23 cellular contexts compared by ENCODE assay signal in the genomic region with DNA sequence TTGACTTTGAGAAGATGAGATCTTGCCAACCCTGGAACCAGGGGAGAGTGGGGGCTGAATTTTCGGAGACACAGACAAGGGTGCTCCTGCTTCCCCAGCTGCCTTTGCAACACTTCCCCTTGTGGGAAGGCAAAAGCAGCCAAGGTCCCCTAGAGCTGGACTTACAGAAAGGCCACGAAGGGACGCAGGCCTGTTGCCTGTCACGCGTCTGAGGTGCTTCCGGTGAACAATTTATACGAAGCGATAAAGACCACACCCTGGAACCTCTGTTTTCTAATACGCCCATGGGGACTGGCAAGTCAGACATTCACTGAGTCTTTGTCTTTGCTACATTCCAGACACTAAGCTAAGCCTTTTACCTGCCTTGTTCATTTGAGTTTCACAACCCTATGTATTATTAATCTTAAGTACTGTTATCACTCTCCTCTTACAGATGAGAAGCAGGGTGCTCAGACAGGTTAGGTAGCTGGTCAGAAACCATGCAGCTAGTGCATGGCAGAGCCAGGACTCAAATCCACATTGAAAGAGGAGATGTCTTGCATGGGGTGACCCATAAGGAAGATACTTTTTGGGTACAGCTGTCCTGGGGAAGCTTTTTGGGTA. TPM values are rescaled to one million over a fixed set of nuclear protein-coding genes. Genes with fewer than 3 reads are reported as not detected.
"Had no signal": no experiment of that assay in that cellular context is flagged by ENCODE, and none has a peak within 500 bp of the region (broad histone marks: within the 10 kb centered on the region; RNA-seq: fewer than 3 reads in every experiment).

No MANE protein-coding gene starts in this region.

- H3K4me2 ChIP-seq: KMS-11 had no signal

- ATAC-seq: activated CD4-positive, alpha-beta T cell treated with anti-CD3 and anti-CD28 coated beads for 36 hours; activated T-helper 17 cell treated with anti-CD3 and anti-CD28 coated beads, Interleukin-2, amount 50 U/mL, for 72 hours; T-helper 17 cell had no signal

- H3K4me3 ChIP-seq: MG63 had no signal

- H3K27me3 ChIP-seq: MG63 had no signal

- H3K9ac ChIP-seq: KMS-11 had no signal

- H3K27ac ChIP-seq: brain microvascular endothelial cell, KMS-11, WERI-Rb-1 had no signal

- H3K9me3 ChIP-seq: MG63 had no signal

- DNase-seq: activated CD4-positive, alpha-beta memory T cell treated with anti-CD3 and anti-CD28 coated beads, Interleukin-2, amount 10 ng/mL, durations not matched to agents 7 days and 5 days; activated CD4-positive, alpha-beta T cell treated with anti-CD3 and anti-CD28 coated beads for 36 hours; activated CD4-positive, alpha-beta T cell treated with anti-CD3 and anti-CD28 coated beads, Interleukin-2, amount 50 U/mL, for 1 hour; activated gamma-delta T cell; activated naive CD4-positive, alpha-beta T cell treated with anti-CD3 and anti-CD28 coated beads for 36 hours; activated T-cell treated with anti-CD3 and anti-CD28 coated beads for 4 hours; activated T-cell treated with anti-CD3 and anti-CD28 coated beads, Interleukin-2, amount 50 U/mL, for 48 hours; amygdala; brain microvascular endothelial cell; cerebellar nuclear complex; MG63; NCI-H2029 treated with DMSO at 0.1 percent for 48 hours; NCI-H345; NCI-H510A; SIG-M5; T-helper 17 cell; T-helper 9 cell; WERI-Rb-1 had no signal

- H3K36me3 ChIP-seq: brain microvascular endothelial cell, MG63, WERI-Rb-1 had no signal

RNA-seq across cellular contexts. Expression of gene MEGF11, which starts 13.2 kb away (rescaled TPM):
- total RNA-seq: activated CD4-positive, alpha-beta memory T cell treated with anti-CD3 and anti-CD28 coated beads, Interleukin-2, amount 10 ng/mL, durations not matched to agents 7 days and 5 days; activated CD4-positive, alpha-beta T cell treated with anti-CD3 and anti-CD28 coated beads for 36 hours; activated CD8-positive, alpha-beta memory T cell treated with anti-CD3 and anti-CD28 coated beads for 36 hours; activated T-helper 17 cell treated with anti-CD3 and anti-CD28 coated beads, Interleukin-2, amount 50 U/mL, for 72 hours; cardiac septum; RPMI7951; T-helper 17 cell had no signal
